ENCODE assay signal across 8 cellular contexts in the genomic region with DNA sequence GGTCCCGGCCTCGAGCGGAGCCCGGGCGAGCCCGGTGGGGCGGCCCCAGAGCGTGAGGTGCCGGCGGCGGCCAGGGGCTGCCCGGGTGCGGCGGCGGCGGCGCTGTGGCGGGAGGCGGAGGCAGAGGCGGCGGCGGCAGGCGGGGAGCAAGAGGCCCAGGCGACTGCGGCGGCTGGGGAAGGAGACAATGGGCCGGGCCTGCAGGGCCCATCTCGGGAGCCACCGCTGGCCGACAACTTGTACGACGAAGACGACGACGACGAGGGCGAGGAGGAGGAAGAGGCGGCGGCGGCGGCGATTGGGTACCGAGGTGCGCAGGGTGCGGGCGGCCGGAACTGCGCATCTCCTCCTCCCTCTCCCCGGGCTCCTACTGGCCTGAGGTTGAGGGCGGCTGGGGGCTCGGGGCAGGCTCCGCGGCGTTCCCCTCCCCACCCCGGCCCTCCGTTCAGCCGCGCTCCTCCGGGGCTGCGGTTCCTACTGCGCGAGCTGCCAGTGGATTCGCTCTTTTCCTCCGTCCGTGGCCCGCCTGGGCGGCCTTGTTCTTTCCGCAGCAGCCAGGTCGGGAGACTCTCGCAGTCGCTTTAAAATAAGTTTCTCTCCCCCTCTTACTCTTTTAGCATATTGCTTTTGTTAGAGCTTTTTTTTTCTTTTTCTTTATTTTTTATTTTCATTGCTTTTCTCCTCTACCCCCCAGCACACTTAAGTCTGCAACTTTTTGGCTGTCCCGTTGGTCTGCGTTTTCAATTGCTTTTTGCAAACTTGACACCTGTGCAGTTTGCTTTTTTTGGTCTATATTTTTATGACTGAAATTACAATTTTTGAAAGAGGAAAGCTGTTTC.
DNase-seq lines count a peak whose midpoint lies in the region; TF ChIP-seq lines count a peak whose summit lies in the region.

No MANE protein-coding gene starts in this region.

- H3K27ac ChIP-seq in OCI-LY1 (ENCODE audit: low read depth, low read length, poor library complexity, severe bottlenecking): peak overlapping the region; percentile 52

- H3K36me3 ChIP-seq in OCI-LY1 (ENCODE audit: insufficient read depth, low read length): peaks cover 34% of the 10 kb centered on the region

- peaks cover 19% of the 10 kb centered on the region for H3K4me1 ChIP-seq in OCI-LY1 (ENCODE audit: insufficient read depth, low read length, severe bottlenecking)

- H3K4me2 ChIP-seq in OCI-LY1 (ENCODE audit: low read length): peak overlapping the region; percentile 64

- peak overlapping the region; percentile 71 for H3K9ac ChIP-seq in OCI-LY1 (ENCODE audit: low read length)

- H4K20me1 ChIP-seq in OCI-LY1 (ENCODE audit: insufficient read depth, low read length): no peaks in the 10 kb centered on the region

- DNase-seq in CMK (ENCODE audit: low read depth) (peak; percentile 29), GM20000 (ENCODE audit: low spot score) (peak; percentile 88), HS-27A (ENCODE audit: low read depth) (peak; percentile 15), activated T-cell treated with anti-CD3 and anti-CD28 coated beads for 1 hour (ENCODE audit: low read depth) (peak; percentile 59), epidermal melanocyte (ENCODE audit: insufficient read length, low spot score) (peak; percentile 56), midbrain (lab: John Stamatoyannopoulos, UW) (peak; percentile 79)
- peak; percentile 44 to 61 for DNase-seq in stimulated activated CD8-positive, alpha-beta memory T cell treated with anti-CD3 and anti-CD28 coated beads, Interleukin-15, amount 100 ng/mL, for 4 hours (ENCODE audit: low read depth in 2 of 2)

- no peak overlapping the region for H2AFZ ChIP-seq in OCI-LY1 (ENCODE audit: low read length)

- H3K4me3 ChIP-seq in OCI-LY1 (ENCODE audit: low read depth, low read length, poor library complexity, severe bottlenecking): peak overlapping the region; percentile 66

- TF ChIP-seq CTCF in GM20000 (IDR thresholded peaks at IDR 0.05; ENCODE audit: extremely low read depth, missing control alignments) (no peak), OCI-LY1 (IDR thresholded peaks at IDR 0.05; ENCODE audit: low read length) (no peak)

- no peaks in the 10 kb centered on the region for H3K9me3 ChIP-seq in OCI-LY1 (ENCODE audit: low read length)

- no peaks in the 10 kb centered on the region for H3K9me2 ChIP-seq in OCI-LY1 (ENCODE audit: low read depth, low read length)

- H3K79me2 ChIP-seq in OCI-LY1 (ENCODE audit: insufficient read depth, low read length): peaks cover 39% of the 10 kb centered on the region

- H3K27me3 ChIP-seq in OCI-LY1 (ENCODE audit: insufficient read depth, low read length): no peaks in the 10 kb centered on the region

- 0 out of 2 replicates have a peak, but pooled peaks cover 7% of the 10 kb centered on the region for H3F3A ChIP-seq in OCI-LY1 (ENCODE audit: insufficient read depth, low read length)

Comparison
In these comparisons a context has a peak if more than half of its experiments do, and no peak if none do; other contexts are left out.
1. Peak in every context shown above with its lines: DNase-seq, H3K4me3 ChIP-seq and H3K27ac ChIP-seq.
2. DNase-seq: peak in every context shown above with its lines; median percentile 88 in GM20000; 79 in midbrain; 59 in activated T-cell treated with anti-CD3 and anti-CD28 coated beads for 1 hour; 56 in epidermal melanocyte; 52 in stimulated activated CD8-positive, alpha-beta memory T cell treated with anti-CD3 and anti-CD28 coated beads, Interleukin-15, amount 100 ng/mL, for 4 hours; 29 in CMK; 15 in HS-27A.